ENCODE assay signal across 23 cellular contexts in the genomic region with DNA sequence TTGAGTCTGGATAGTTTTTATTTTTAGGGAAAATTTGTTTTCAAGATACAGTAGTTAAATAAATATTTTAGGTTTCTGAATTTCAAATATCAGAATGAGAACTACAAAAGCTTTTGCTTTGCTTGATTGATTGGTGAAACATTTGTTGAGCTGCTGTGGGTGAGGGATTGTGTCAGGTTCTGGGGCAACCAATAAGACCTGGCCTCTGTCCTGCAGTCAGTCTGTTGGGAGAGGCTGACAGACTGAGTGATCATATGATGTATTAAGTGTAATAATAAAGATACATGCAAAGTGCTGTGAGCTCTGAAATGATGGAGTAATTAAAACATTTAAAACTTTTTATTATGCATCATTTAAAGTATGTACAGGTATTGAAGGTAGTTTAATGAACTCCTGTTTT. TPM values are rescaled to one million over a fixed set of nuclear protein-coding genes. Genes with fewer than 3 reads are reported as not detected.
A peak's percentile ranks its signal among the peaks of the same experiment; 100 is the strongest.
DNase-seq lines count a peak whose midpoint lies in the region; ATAC-seq, FAIRE-seq and TF ChIP-seq lines count a peak whose summit lies in the region.
"Had no signal": no experiment of that assay in that cellular context is flagged by ENCODE, and none has a peak within 500 bp of the region (broad histone marks: within the 10 kb centered on the region; RNA-seq: fewer than 3 reads in every experiment).

No MANE protein-coding gene starts in this region.

- no peak overlapping the region for H2AFZ ChIP-seq in GM12878 (ENCODE audit: control insufficient read depth, low read depth, low read length)
- no peak overlapping the region for H2AFZ ChIP-seq in trophoblast cell (ENCODE audit: insufficient read depth, low read length, poor library complexity)
- H2AFZ ChIP-seq: GM23338 had no signal

- TF ChIP-seq POLR2A in GM12878 (IDR thresholded peaks at IDR 0.05; ENCODE audit: low read depth, low read length), result no peak

- H3K4me3 Mint-ChIP-seq in activated CD4-positive, alpha-beta T cell treated with anti-CD3 and anti-CD28 coated beads for 36 hours, result no peak overlapping the region
- H3K4me3 Mint-ChIP-seq in chondrocyte (ENCODE audit: unreplicated experiment), result no peak overlapping the region
- H3K4me3 Mint-ChIP-seq: GM23338, H9 had no signal

- no peaks in the 10 kb centered on the region for H4K20me1 ChIP-seq in GM12878 (ENCODE audit: control insufficient read depth, insufficient read depth)

- H3K9ac ChIP-seq in GM12878 (ENCODE audit: control insufficient read depth, insufficient read depth, low read length), result no peak overlapping the region
- H3K9ac ChIP-seq in trophoblast cell (ENCODE audit: low read length), result no peak overlapping the region

- POLR2A ChIA-PET in GM12878 (lab: Charles Lee), result interaction anchor here (0.8 kb wide), 1 partner anchor 16 kb away, joined by 3 read pairs; no protein-coding TSS in a partner anchor
- POLR2A ChIA-PET in activated CD4-positive, alpha-beta T cell treated with anti-CD3 and anti-CD28 coated beads for 36 hours (lab: Charles Lee), result no interaction called here

- H4K8ac ChIP-seq in trophoblast cell (ENCODE audit: low read depth, low read length), result no peak overlapping the region

- H3K4me2 ChIP-seq in GM12878 (ENCODE audit: control insufficient read depth, insufficient read depth) (no peak overlapping the region), trophoblast cell (ENCODE audit: low read length) (no peak overlapping the region)
- H3K4me2 ChIP-seq: GM23338 had no signal

- H3K4me1 ChIP-seq in GM12878 (ENCODE audit: control insufficient read depth, insufficient read depth, low read length), result no peaks in the 10 kb centered on the region
- H3K4me1 ChIP-seq in trophoblast cell (ENCODE audit: control insufficient read depth in 1 of 2, insufficient read depth in 2 of 2, low read length in 2 of 2), result no peaks in the 10 kb centered on the region

- H3K36me3 Mint-ChIP-seq in activated CD4-positive, alpha-beta T cell treated with anti-CD3 and anti-CD28 coated beads for 36 hours (ENCODE audit: low read depth), result peaks cover 4% of the 10 kb centered on the region
- no peaks in the 10 kb centered on the region for H3K36me3 Mint-ChIP-seq in chondrocyte (ENCODE audit: low read depth)
- H3K36me3 Mint-ChIP-seq: CD8-positive, alpha-beta memory T cell had no signal

- H3K79me2 ChIP-seq in GM12878 (ENCODE audit: control insufficient read depth, insufficient read depth, low read length) (peaks cover 88% of the 10 kb centered on the region), trophoblast cell (ENCODE audit: control insufficient read depth, insufficient read depth, low read length, poor library complexity) (peaks cover 4% of the 10 kb centered on the region)

- TF ChIP-seq EP300 in GM12878 (IDR thresholded peaks at IDR 0.05; ENCODE audit: borderline replicate concordance in 1 of 2, control insufficient read depth in 1 of 2, low read depth in 2 of 2, low read length in 2 of 2), result no peak

- no peak overlapping the region for H4K91ac ChIP-seq in trophoblast cell (ENCODE audit: low read depth, low read length)

- H3K4me1 Mint-ChIP-seq in activated CD4-positive, alpha-beta T cell treated with anti-CD3 and anti-CD28 coated beads for 36 hours, result peaks cover 31% of the 10 kb centered on the region
- H3K4me1 Mint-ChIP-seq in chondrocyte (ENCODE audit: low read depth), result peaks cover 3% of the 10 kb centered on the region
- H3K4me1 Mint-ChIP-seq: GM23338 had no signal

- H3K23ac ChIP-seq in trophoblast cell (ENCODE audit: low read length), result no peak overlapping the region

- BruUV-seq in GM12878 (replicated peaks; lab: Mats Ljungman, UMichigan), result no TSS peak

- H3K9me3 ChIP-seq in GM12878 (replicated peaks; ENCODE audit: control insufficient read depth, insufficient read depth, low read length), result no peaks in the 10 kb centered on the region; the same call in 1 of the 3 replicates
- no peaks in the 10 kb centered on the region for H3K9me3 ChIP-seq in trophoblast cell (ENCODE audit: insufficient read depth, low read depth, low read length)

- TF ChIP-seq CTCF in GM12878 (IDR thresholded peaks at IDR 0.05 in 2 of 3, conservative IDR thresholded peaks at IDR 0.05 in 1 of 3; ENCODE audit: control insufficient read depth in 2 of 3, extremely low read depth in 1 of 3, insufficient read depth in 1 of 3, low read depth in 3 of 3, low read length in 3 of 3) (no peak), chondrocyte (IDR thresholded peaks at IDR 0.05) (no peak)

- TF ChIP-seq RAD21 in GM12878 (IDR thresholded peaks at IDR 0.05; ENCODE audit: insufficient read depth, low read depth, low read length), result no peak

- DNase-seq in GM12878 (ENCODE audit: low read depth, low spot score) (no peak), left lobe of liver (ENCODE audit: low spot score) (no peak), trophoblast cell (no peak), chondrocyte (ENCODE audit: low spot score) (no peak)
- no peak for DNase-seq in effector CD8-positive, alpha-beta T cell (lab: John Stamatoyannopoulos, UW)
- DNase-seq in activated CD4-positive, alpha-beta T cell treated with anti-CD3 and anti-CD28 coated beads for 36 hours, result no peak
- DNase-seq: C1 segment of cervical spinal cord; CD4-positive, CD25-positive, alpha-beta regulatory T cell; CD8-positive, alpha-beta memory T cell; DMS 273 treated with DMSO at 0.1 percent for 48 hours; DMS79; EL; GDM1; H9 had no signal

- no peak overlapping the region for H2BK120ac ChIP-seq in trophoblast cell (ENCODE audit: insufficient read depth, low read length, poor library complexity)

- H3K27ac ChIP-seq in GM12878 (ENCODE audit: control insufficient read depth, insufficient read depth), result no peak overlapping the region
- no peak overlapping the region for H3K27ac ChIP-seq in trophoblast cell (ENCODE audit: low read depth, low read length)

- no peak overlapping the region for H3K27ac Mint-ChIP-seq in activated CD4-positive, alpha-beta T cell treated with anti-CD3 and anti-CD28 coated beads for 36 hours
- H3K27ac Mint-ChIP-seq in chondrocyte (ENCODE audit: unreplicated experiment), result no peak overlapping the region
- H3K27ac Mint-ChIP-seq: GM23338, H9 had no signal

- no peaks in the 10 kb centered on the region for H3K9me3 Mint-ChIP-seq in activated CD4-positive, alpha-beta T cell treated with anti-CD3 and anti-CD28 coated beads for 36 hours (ENCODE audit: low read depth)
- no peaks in the 10 kb centered on the region for H3K9me3 Mint-ChIP-seq in chondrocyte (ENCODE audit: low read depth)
- H3K9me3 Mint-ChIP-seq: CD4-positive, CD25-positive, alpha-beta regulatory T cell; CD8-positive, alpha-beta memory T cell; GM23338 had no signal

- RAD21 ChIA-PET in GM12878 (lab: Charles Lee; ENCODE audit: unreplicated experiment), result interaction anchor here (2.1 kb wide), 1 partner anchor 32 kb away, joined by 5 read pairs; no protein-coding TSS in a partner anchor

- in situ Hi-C loops in GM12878 (cut with MboI), result loop anchor here (25.0 kb wide), 2 partner anchors 180 to 880 kb away; no protein-coding TSS in a partner anchor

- no peak overlapping the region for H3K14ac ChIP-seq in trophoblast cell (ENCODE audit: low read length)

- H3K36me3 ChIP-seq in GM12878 (ENCODE audit: control insufficient read depth in 2 of 2, insufficient read depth in 2 of 2, low read length in 1 of 2) (no peaks in the 10 kb centered on the region; a peak in 1 of 4 replicates), trophoblast cell (ENCODE audit: control insufficient read depth in 1 of 2, insufficient read depth in 2 of 2, low read length in 2 of 2) (no peaks in the 10 kb centered on the region)

- H3K27me3 Mint-ChIP-seq in activated CD4-positive, alpha-beta T cell treated with anti-CD3 and anti-CD28 coated beads for 36 hours, result no peaks in the 10 kb centered on the region
- no peaks in the 10 kb centered on the region for H3K27me3 Mint-ChIP-seq in chondrocyte (ENCODE audit: low read depth)
- H3K27me3 Mint-ChIP-seq: CD4-positive, CD25-positive, alpha-beta regulatory T cell; CD8-positive, alpha-beta memory T cell had no signal

- SMC1A ChIA-PET in GM12878 (lab: Charles Lee; ENCODE audit: uncharacterized antibody, unreplicated experiment), result interaction anchor here (0.7 to 1.6 kb wide), 8 partner anchors 8 to 214 kb away, joined by 3 to 4 read pairs (median 3); no protein-coding TSS in a partner anchor

- no peak overlapping the region for H2AK5ac ChIP-seq in trophoblast cell (ENCODE audit: low read length)

- no peaks in the 10 kb centered on the region for H3K27me3 ChIP-seq in GM12878 (replicated peaks in 1 of 2; ENCODE audit: control insufficient read depth in 2 of 2, insufficient read depth in 2 of 2, low read length in 1 of 2)
- H3K27me3 ChIP-seq in trophoblast cell (ENCODE audit: insufficient read depth, low read length), result no peaks in the 10 kb centered on the region

- peak; percentile 44 for ATAC-seq in GM12878
- ATAC-seq in left lobe of liver, result peak; percentile 37
- ATAC-seq in activated CD4-positive, alpha-beta T cell treated with anti-CD3 and anti-CD28 coated beads for 36 hours, result no peak
- ATAC-seq: GM23338, HCT116 had no signal

- peak overlapping the region; percentile 83 for H3K4ac ChIP-seq in trophoblast cell (ENCODE audit: low read depth, low read length)

- H3K4me3 ChIP-seq in GM12878, result no peak overlapping the region
- no peak overlapping the region for H3K4me3 ChIP-seq in trophoblast cell (ENCODE audit: low read depth, low read length)
- H3K4me3 ChIP-seq: GM23338 had no signal

- no peaks in the 10 kb centered on the region for H3K79me1 ChIP-seq in trophoblast cell (ENCODE audit: low read length)

- CTCF ChIA-PET in GM12878 (lab: Yijun Ruan, JAX), result interaction anchor here (2.1 kb wide), 1 partner anchor 22 kb away, joined by 8 read pairs; no protein-coding TSS in a partner anchor
- CTCF ChIA-PET in activated CD4-positive, alpha-beta T cell treated with anti-CD3 and anti-CD28 coated beads for 36 hours (lab: Charles Lee), result no interaction called here

- H4K12ac ChIP-seq in trophoblast cell (ENCODE audit: low read depth, low read length), result no peak overlapping the region

- no peak for FAIRE-seq in GM12878 (lab: Jason Lieb, UNC)
- FAIRE-seq: D721Med, GM12891, GM18507 had no signal

- intact Hi-C loops in GM12878 (cut with micrococcal nuclease; ENCODE audit: unreplicated experiment), result no loop called here
- intact Hi-C loops in activated CD4-positive, alpha-beta T cell treated with anti-CD3 and anti-CD28 coated beads for 36 hours (cut with DNase I, micrococcal nuclease), result no loop called here

- H2BK5ac ChIP-seq in trophoblast cell (ENCODE audit: low read depth, low read length, poor library complexity), result no peak overlapping the region

- H3K18ac ChIP-seq in trophoblast cell (ENCODE audit: low read length), result no peak overlapping the region

- no peak overlapping the region for H2BK12ac ChIP-seq in trophoblast cell (ENCODE audit: low read length)

RNA-seq across cellular contexts. Expression of a gene that starts 9.6 kb away (rescaled TPM):
- 165 and 171 TPM in 2 replicates for total RNA-seq in GM12878 (2013; cell fraction: nucleolus; rRNA removed)
- total RNA-seq in GM12878 (2014; rRNA removed), result 22.1 and 22.8 TPM in 2 replicates
- total RNA-seq in GM12878 (2014; rRNA removed; fragmentation: Illumina TruSeq; extraction: Trizol), result 27.1 and 29.0 TPM in 2 replicates
- 21.0 and 26.8 TPM in 2 replicates for total RNA-seq in GM12878 (2021)
- 12.8 TPM for polyA plus RNA-seq in GM12878 (2011; ENCODE audit: low read depth)
- 28.5 and 34.9 TPM in 2 replicates for polyA plus RNA-seq in GM12878 (2011; rRNA removed)
- 20.3 and 22.7 TPM in 2 replicates for polyA plus RNA-seq in GM12878 (2011; cell fraction: cytosol; rRNA removed)
- polyA plus RNA-seq in GM12878 (2011; cell fraction: nucleus; rRNA removed), result 32.6 and 43.8 TPM in 2 replicates
- 17.5 and 17.7 TPM in 2 replicates for polyA plus RNA-seq in GM12878 (2012)
- polyA plus RNA-seq in GM12878 (2014; fragmentation: Illumina TruSeq; extraction: Trizol), result 22.8 and 26.2 TPM in 2 replicates
- polyA plus RNA-seq in GM12878 (2014; fragmentation: Nextera tagmentation; extraction: Ambion mirVana), result 1 to 10 TPM; 7.9 to 8.9 TPM
- 13.2 and 18.0 TPM in 2 replicates for polyA plus RNA-seq in GM12878 (2014; rRNA removed)
- polyA plus RNA-seq in GM12878 (2016; fragmentation: Nextera tagmentation; extraction: Ambion mirVana), result 10 to 100 TPM; 13.3 to 14.2 TPM
- 77.5 and 90.0 TPM in 2 replicates for polyA minus RNA-seq in GM12878 (2011; rRNA and poly(A)+ RNA removed)
- 15.4 and 22.4 TPM in 2 replicates for polyA minus RNA-seq in GM12878 (2011; cell fraction: cytosol; rRNA and poly(A)+ RNA removed)
- polyA minus RNA-seq in GM12878 (2011; cell fraction: nucleus; rRNA and poly(A)+ RNA removed), result 53.2 and 73.2 TPM in 2 replicates
- total RNA-seq in left lobe of liver, result 8.4 TPM
- 60.3 and 60.8 TPM in 2 replicates for polyA plus RNA-seq in trophoblast cell (2013)
- total RNA-seq in activated CD4-positive, alpha-beta T cell treated with anti-CD3 and anti-CD28 coated beads for 36 hours, result 10 to 100 TPM; 18.9 to 24.2 TPM
- total RNA-seq in chondrocyte, result 13.6 to 16.8 TPM (median 14.4 TPM) in 3 replicates

RNA-seq across cellular contexts. Expression of a gene that starts 38.8 kb away (rescaled TPM):
- total RNA-seq in GM12878 (2013; cell fraction: nucleolus; rRNA removed), result not detected in 2 replicates
- total RNA-seq in GM12878 (2014; rRNA removed) (not detected in 2 replicates), GM12878 (2014; rRNA removed; fragmentation: Illumina TruSeq; extraction: Trizol) (not detected in 2 replicates), GM12878 (2021) (not detected in 2 replicates), left lobe of liver (not detected), chondrocyte (not detected in 3 replicates)
- polyA plus RNA-seq in GM12878 (2011; ENCODE audit: low read depth), result not detected
- polyA plus RNA-seq in GM12878 (2011; rRNA removed) (not detected in 2 replicates), GM12878 (2014; fragmentation: Illumina TruSeq; extraction: Trizol) (not detected in 2 replicates), GM12878 (2014; fragmentation: Nextera tagmentation; extraction: Ambion mirVana) (not detected), GM12878 (2014; rRNA removed) (not detected in 2 replicates), GM12878 (2016; fragmentation: Nextera tagmentation; extraction: Ambion mirVana) (not detected)
- polyA plus RNA-seq in GM12878 (2011; cell fraction: cytosol; rRNA removed), result not detected in 2 replicates
- not detected in 2 replicates for polyA plus RNA-seq in GM12878 (2011; cell fraction: nucleus; rRNA removed)
- polyA plus RNA-seq in GM12878 (2012), result not detected in 2 replicates
- not detected in 2 replicates for polyA minus RNA-seq in GM12878 (2011; rRNA and poly(A)+ RNA removed)
- polyA minus RNA-seq in GM12878 (2011; cell fraction: cytosol; rRNA and poly(A)+ RNA removed), result not detected in 2 replicates
- not detected in 2 replicates for polyA minus RNA-seq in GM12878 (2011; cell fraction: nucleus; rRNA and poly(A)+ RNA removed)
- polyA plus RNA-seq in trophoblast cell (2013), result not detected in 2 replicates
- not detected for total RNA-seq in activated CD4-positive, alpha-beta T cell treated with anti-CD3 and anti-CD28 coated beads for 36 hours
- total RNA-seq: A172; A673; CD4-positive, CD25-positive, alpha-beta regulatory T cell; CD8-positive, alpha-beta memory T cell; GM23338; H4; H9 had no signal
- polyA plus RNA-seq: BJ; CD4-positive, CD25-positive, alpha-beta regulatory T cell; CD8-positive, alpha-beta memory T cell; GM23338 had no signal
